In genomic region chrX:71181558-71181909, GRCh38 we compare ENCODE assay signal across 8 cellular contexts. TPM values are rescaled to one million over a fixed set of nuclear protein-coding genes. Genes with fewer than 3 reads are reported as not detected.
DNase-seq lines count a peak whose midpoint lies in the region; ATAC-seq lines count a peak whose summit lies in the region.

No MANE protein-coding gene starts in this region.

- H3K36me3 ChIP-seq in iPS-18a (ENCODE audit: control insufficient read depth, low read depth, low read length) = no peaks in the 10 kb centered on the region

- no peaks in the 10 kb centered on the region for H3K9me3 Mint-ChIP-seq in activated naive CD8-positive, alpha-beta T cell treated with anti-CD3 and anti-CD28 coated beads, Interleukin-2, amount 10 ng/mL, durations not matched to agents 7 days and 5 days

- H3K27ac ChIP-seq in iPS-18a (ENCODE audit: low read length) = peak overlapping the region; percentile 95

- no peaks in the 10 kb centered on the region for H3K27me3 ChIP-seq in iPS-18a (ENCODE audit: control insufficient read depth, insufficient read depth, low read length)

- ATAC-seq in GM18517 (IDR thresholded peaks at IDR 0.05; ENCODE audit: unreplicated experiment) (peak; percentile 30), HG02623 (IDR thresholded peaks at IDR 0.05; ENCODE audit: unreplicated experiment) (peak; percentile 44)
- ATAC-seq in activated naive CD8-positive, alpha-beta T cell treated with anti-CD3 and anti-CD28 coated beads, Interleukin-2, amount 10 ng/mL, durations not matched to agents 7 days and 5 days (ENCODE audit: low read depth) = peak; percentile 43

- H3K9ac ChIP-seq in iPS-18a (ENCODE audit: low read length) = peak overlapping the region; percentile 73

- peaks cover 11% of the 10 kb centered on the region for H3K4me1 ChIP-seq in iPS-18a (ENCODE audit: control insufficient read depth, low read depth, low read length)

- peak overlapping the region; percentile 97 for H3K27ac Mint-ChIP-seq in activated naive CD8-positive, alpha-beta T cell treated with anti-CD3 and anti-CD28 coated beads, Interleukin-2, amount 10 ng/mL, durations not matched to agents 7 days and 5 days

- DNase-seq in OCI-M2 (lab: John Stamatoyannopoulos, UW; ENCODE audit: unreplicated experiment) (peak; percentile 91), mesenteric fat pad (ENCODE audit: low spot score) (no peak), glomerular visceral epithelial cell (ENCODE audit: extremely low spot score) (no peak)
- DNase-seq in activated naive CD8-positive, alpha-beta T cell treated with anti-CD3 and anti-CD28 coated beads, Interleukin-2, amount 10 ng/mL, durations not matched to agents 7 days and 5 days = peak; percentile 54
- DNase-seq in stimulated activated CD4-positive, alpha-beta T cell treated with anti-CD3 and anti-CD28 coated beads, Interleukin-2, amount 100 ng/mL, for 24 hours = peak; percentile 50 to 59

- no peaks in the 10 kb centered on the region for H3K9me3 ChIP-seq in iPS-18a (ENCODE audit: control insufficient read depth, low read depth, low read length)

- H3K4me3 Mint-ChIP-seq in activated naive CD8-positive, alpha-beta T cell treated with anti-CD3 and anti-CD28 coated beads, Interleukin-2, amount 10 ng/mL, durations not matched to agents 7 days and 5 days = peak overlapping the region; percentile 90

- H3K4me1 Mint-ChIP-seq in activated naive CD8-positive, alpha-beta T cell treated with anti-CD3 and anti-CD28 coated beads, Interleukin-2, amount 10 ng/mL, durations not matched to agents 7 days and 5 days = peaks cover 16% of the 10 kb centered on the region

- no peaks in the 10 kb centered on the region for H3K27me3 Mint-ChIP-seq in activated naive CD8-positive, alpha-beta T cell treated with anti-CD3 and anti-CD28 coated beads, Interleukin-2, amount 10 ng/mL, durations not matched to agents 7 days and 5 days

- peak overlapping the region; percentile 57 for H3K4me3 ChIP-seq in iPS-18a (ENCODE audit: low read length)

- POLR2A ChIA-PET in activated naive CD8-positive, alpha-beta T cell treated with anti-CD3 and anti-CD28 coated beads, Interleukin-2, amount 10 ng/mL, durations not matched to agents 7 days and 5 days (lab: Charles Lee) = interaction anchor here (0.7 to 4.3 kb wide), 13 partner anchors 12 to 441 kb away, joined by 3 to 48 read pairs (median 7); partner anchors contain the start of genes IL2RG, MED12, NONO and TAF1

- peaks cover 5% of the 10 kb centered on the region for H3K36me3 Mint-ChIP-seq in activated naive CD8-positive, alpha-beta T cell treated with anti-CD3 and anti-CD28 coated beads, Interleukin-2, amount 10 ng/mL, durations not matched to agents 7 days and 5 days

RNA-seq across cellular contexts. Expression of gene NLGN3, which starts 36.9 kb away (rescaled TPM):
- 1 to 10 TPM; 1.4 to 1.9 TPM for total RNA-seq in activated naive CD8-positive, alpha-beta T cell treated with anti-CD3 and anti-CD28 coated beads, Interleukin-2, amount 10 ng/mL, durations not matched to agents 7 days and 5 days
- 0.48 TPM for total RNA-seq in mesenteric fat pad

RNA-seq across cellular contexts. Expression of gene GJB1, which starts 41.5 kb away (rescaled TPM):
- total RNA-seq in activated naive CD8-positive, alpha-beta T cell treated with anti-CD3 and anti-CD28 coated beads, Interleukin-2, amount 10 ng/mL, durations not matched to agents 7 days and 5 days = under 1 TPM in 1 of 2 experiments, not detected in 1; 0.26 TPM
- not detected for total RNA-seq in mesenteric fat pad

Comparison
In these comparisons a context has a peak if more than half of its experiments do, and no peak if none do; other contexts are left out.
1. DNase-seq: peak in OCI-M2 (single experiment), activated naive CD8-positive, alpha-beta T cell treated with anti-CD3 and anti-CD28 coated beads, Interleukin-2, amount 10 ng/mL, durations not matched to agents 7 days and 5 days (single experiment) and stimulated activated CD4-positive, alpha-beta T cell treated with anti-CD3 and anti-CD28 coated beads, Interleukin-2, amount 100 ng/mL, for 24 hours (2 of 2); none in mesenteric fat pad (single experiment) and glomerular visceral epithelial cell (single experiment).
2. Peak in every context shown above with its lines, with median percentiles within 50 percentile points of each other: ATAC-seq.